In the genomic region with DNA sequence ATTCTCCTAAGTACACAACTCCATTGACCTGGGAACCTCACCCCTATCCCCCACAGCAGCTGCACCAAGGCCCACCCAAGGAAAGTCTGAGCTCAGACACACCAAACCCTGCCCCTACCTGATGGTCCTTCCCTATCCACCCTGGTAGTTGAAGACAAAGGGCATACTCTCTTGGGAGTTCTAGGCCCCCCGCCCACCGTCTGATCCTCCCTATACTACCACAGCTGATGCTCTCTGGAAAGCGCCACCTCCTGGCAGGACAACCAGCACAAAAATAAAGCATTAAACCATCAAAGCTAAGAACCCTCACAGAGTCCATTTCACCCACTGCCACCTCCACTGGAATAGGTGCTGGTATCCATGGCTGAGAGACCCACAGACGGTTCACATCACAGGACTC, we compare ENCODE assay signal across 27 cellular contexts.
DNase-seq lines count a peak whose midpoint lies in the region; ATAC-seq and TF ChIP-seq lines count a peak whose summit lies in the region.
"Had no signal": no experiment of that assay in that cellular context is flagged by ENCODE, and none has a peak within 500 bp of the region (broad histone marks: within the 10 kb centered on the region; RNA-seq: fewer than 3 reads in every experiment).

No MANE protein-coding gene starts in this region.

- H3K27ac Mint-ChIP-seq in WTC11, result peak overlapping the region; percentile 59; the same call in 1 of the 2 replicates
- H3K27ac Mint-ChIP-seq in glutamatergic neuron (ENCODE audit: unreplicated experiment), result peak overlapping the region; percentile 10
- H3K27ac Mint-ChIP-seq: activated naive CD4-positive, alpha-beta T cell treated with anti-CD3 and anti-CD28 coated beads, Interleukin-2, amount 10 ng/mL, durations not matched to agents 7 days and 5 days; stimulated activated naive CD8-positive, alpha-beta T cell treated with anti-CD3 and anti-CD28 coated beads, Interleukin-15, Interleukin-2, amounts not matched to agents 100 ng/mL and 50 ng/mL, for 24 hours had no signal

- CTCF ChIA-PET in HCT116 (lab: Charles Lee) (interaction anchor here (1.0 to 1.4 kb wide), 2 partner anchors 9 to 12 kb away, joined by 3 to 4 read pairs; no protein-coding TSS in a partner anchor), WTC11 (lab: Charles Lee) (interaction anchor here (0.8 to 1.1 kb wide), 4 partner anchors 9 to 520 kb away, joined by 3 to 5 read pairs (median 3); no protein-coding TSS in a partner anchor)

- H3K4me2 ChIP-seq in HCT116 (ENCODE audit: low read length), result no peak overlapping the region

- peaks cover 13% of the 10 kb centered on the region for H3K79me2 ChIP-seq in HCT116 (ENCODE audit: insufficient read depth, low read length)

- POLR2A ChIA-PET in HCT116 (lab: Charles Lee) (no interaction called here), WTC11 (lab: Charles Lee) (no interaction called here)

- RAD21 ChIA-PET in HCT116 (lab: Charles Lee; ENCODE audit: low non-redundant PET in 1 of 2, low total read pairs in 2 of 2, uncharacterized antibody in 2 of 2, unreplicated experiment in 2 of 2), result no interaction called here

- no peak for TF ChIP-seq POLR2A in HCT116 (IDR thresholded peaks at IDR 0.05; ENCODE audit: borderline replicate concordance, extremely low read depth, insufficient read depth, insufficient read length)
- TF ChIP-seq POLR2A in breast epithelium (IDR thresholded peaks at IDR 0.05), result no peak

- H3K36me3 Mint-ChIP-seq in WTC11, result peaks cover 15% of the 10 kb centered on the region
- peaks cover 5% of the 10 kb centered on the region for H3K36me3 Mint-ChIP-seq in glutamatergic neuron (ENCODE audit: unreplicated experiment)

- no TSS peak for BruUV-seq in HCT116 (replicated peaks; lab: Mats Ljungman, UMichigan)

- no peak overlapping the region for H2AFZ ChIP-seq in HCT116 (ENCODE audit: low read depth, low read length, poor library complexity, severe bottlenecking)

- DNase-seq in BE2C (no peak), HCT116 (ENCODE audit: low read depth, low spot score) (no peak), WTC11 (ENCODE audit: low spot score) (peak; percentile 41), glutamatergic neuron (no peak), breast epithelium (ENCODE audit: low spot score in 2 of 2) (no peak), NAMALWA (ENCODE audit: low spot score) (no peak), aorta (no peak)
- no peak for DNase-seq in stimulated activated CD4-positive, alpha-beta T cell treated with anti-CD3 and anti-CD28 coated beads, Interleukin-12 subunit alpha, Interleukin-12 subunit beta, amount 100 ng/mL, for 4 hours
- DNase-seq: ACHN; activated CD4-positive, alpha-beta T cell treated with anti-CD3 and anti-CD28 coated beads, Interleukin-2, amount 50 U/mL, for 48 hours; activated CD8-positive, alpha-beta memory T cell treated with anti-CD3 and anti-CD28 coated beads, Interleukin-2, amount 50 U/mL, for 4 hours; activated naive CD4-positive, alpha-beta T cell treated with anti-CD3 and anti-CD28 coated beads, Interleukin-2, amount 10 ng/mL, durations not matched to agents 7 days and 5 days; adrenal gland; effector CD8-positive, alpha-beta T cell; left ventricle myocardium inferior; NCI-H446 treated with DMSO at 0.1 percent for 48 hours; stimulated activated CD4-positive, alpha-beta T cell treated with anti-CD3 and anti-CD28 coated beads, Interleukin-2, amount 100 ng/mL, for 24 hours; T-helper 1 cell; uterus had no signal

- H3K27ac ChIP-seq in HCT116 (ENCODE audit: low read depth, low read length) (no peak overlapping the region), breast epithelium (no peak overlapping the region), aorta (ENCODE audit: low read depth in 1 of 2, low read length in 2 of 2) (no peak overlapping the region)
- H3K27ac ChIP-seq: adrenal gland, left ventricle myocardium inferior, uterus had no signal

- H3K4me1 ChIP-seq in BE2C (peaks cover 6% of the 10 kb centered on the region), HCT116 (ENCODE audit: control insufficient read depth in 1 of 2, insufficient read depth in 2 of 2, low read length in 2 of 2) (peaks cover 2 to 18% of the 10 kb centered on the region in 2 experiments; a peak in 1 of 4 replicates), breast epithelium (no peaks in the 10 kb centered on the region), aorta (ENCODE audit: control insufficient read depth in 1 of 2, insufficient read depth in 2 of 2, low read length in 2 of 2) (no peaks in the 10 kb centered on the region)
- H3K4me1 ChIP-seq: uterus had no signal

- H3K4me1 Mint-ChIP-seq in WTC11, result peaks cover 34% of the 10 kb centered on the region
- peaks cover 9% of the 10 kb centered on the region for H3K4me1 Mint-ChIP-seq in glutamatergic neuron (ENCODE audit: low read depth, unreplicated experiment)

- peak; percentile 18 for TF ChIP-seq CTCF in BE2C (IDR thresholded peaks at IDR 0.05; ENCODE audit: low read depth, low read length)
- TF ChIP-seq CTCF in HCT116 (IDR thresholded peaks at IDR 0.05 in 2 of 3, conservative IDR thresholded peaks at IDR 0.05 in 1 of 3; ENCODE audit: borderline replicate concordance in 1 of 3, insufficient read depth in 1 of 3, low read depth in 2 of 3, low read length in 2 of 3), result peak in 2 of 3 experiments; percentile 24 to 42; a peak in 3 of 6 replicates
- TF ChIP-seq CTCF in WTC11 (IDR thresholded peaks at IDR 0.05), result no peak
- no peak for TF ChIP-seq CTCF in glutamatergic neuron (IDR thresholded peaks at IDR 0.05; ENCODE audit: partially characterized antibody, unreplicated experiment)
- TF ChIP-seq CTCF in breast epithelium (IDR thresholded peaks at IDR 0.05), result no peak

- no peaks in the 10 kb centered on the region for H3K36me3 ChIP-seq in BE2C
- H3K36me3 ChIP-seq in HCT116 (ENCODE audit: control insufficient read depth in 1 of 2, insufficient read depth in 2 of 2, low read length in 2 of 2), result no peaks in the 10 kb centered on the region
- H3K36me3 ChIP-seq in breast epithelium, result no peaks in the 10 kb centered on the region
- H3K36me3 ChIP-seq in aorta (ENCODE audit: control insufficient read depth in 1 of 2, insufficient read depth in 2 of 2, low read length in 1 of 2), result no peaks in the 10 kb centered on the region
- H3K36me3 ChIP-seq: adrenal gland, neutrophil, thoracic aorta, uterus had no signal

- H3K27me3 Mint-ChIP-seq in WTC11 (ENCODE audit: low read depth) (no peaks in the 10 kb centered on the region; the same call in 1 of the 2 replicates), glutamatergic neuron (ENCODE audit: unreplicated experiment) (peaks cover 2% of the 10 kb centered on the region)
- H3K27me3 Mint-ChIP-seq: activated naive CD4-positive, alpha-beta T cell treated with anti-CD3 and anti-CD28 coated beads, Interleukin-2, amount 10 ng/mL, durations not matched to agents 7 days and 5 days; stimulated activated naive CD8-positive, alpha-beta T cell treated with anti-CD3 and anti-CD28 coated beads, Interleukin-15, Interleukin-2, amounts not matched to agents 100 ng/mL and 50 ng/mL, for 24 hours had no signal

- peaks cover 2% of the 10 kb centered on the region for H3K9me3 Mint-ChIP-seq in WTC11
- peaks cover 3% of the 10 kb centered on the region for H3K9me3 Mint-ChIP-seq in glutamatergic neuron (ENCODE audit: unreplicated experiment)

- intact Hi-C loops in HCT116 (cut with micrococcal nuclease) (no loop called here), breast epithelium (cut with DNase I; ENCODE audit: low total_unique reads) (no loop called here), aorta (cut with DNase I) (no loop called here)

- no peaks in the 10 kb centered on the region for H4K20me1 ChIP-seq in HCT116 (ENCODE audit: insufficient read depth)

- ATAC-seq in HCT116, result 0 out of 2 replicates have a peak, but pooled peaks have one; percentile 17
- peak; percentile 65 for ATAC-seq in WTC11
- ATAC-seq in aorta (ENCODE audit: low FRiP score), result no peak
- ATAC-seq: activated CD4-positive, CD25-positive, alpha-beta regulatory T cell treated with anti-CD3 and anti-CD28 coated beads, Interleukin-2, amount 50 U/mL, for 24 hours; right cardiac atrium had no signal

- 97 to 98% methylated on average over 4 of the region's 4 CpGs for WGBS in aorta, 2 donors

- H3K9me3 ChIP-seq in BE2C (no peaks in the 10 kb centered on the region), HCT116 (ENCODE audit: control insufficient read depth in 1 of 2, insufficient read depth in 1 of 2, low read depth in 1 of 2, low read length in 2 of 2) (no peaks in the 10 kb centered on the region), breast epithelium (peaks cover 0 to 5% of the 10 kb centered on the region in 2 donors), aorta (ENCODE audit: control insufficient read depth, low read length) (no peaks in the 10 kb centered on the region)
- H3K9me3 ChIP-seq: adrenal gland, neutrophil, thoracic aorta had no signal

- H3K4me3 Mint-ChIP-seq in WTC11 (no peak overlapping the region), glutamatergic neuron (ENCODE audit: unreplicated experiment) (no peak overlapping the region)
- H3K4me3 Mint-ChIP-seq: activated naive CD4-positive, alpha-beta T cell treated with anti-CD3 and anti-CD28 coated beads, Interleukin-2, amount 10 ng/mL, durations not matched to agents 7 days and 5 days; activated T-helper 1 cell treated with anti-CD3 and anti-CD28 coated beads, Interleukin-12 subunit alpha, Interleukin-12 subunit beta, Interleukin-2, Interleukin-4 antibody, amounts not matched to agents 30 ng/mL and 10 ng/mL and 1 ng/mL, durations not matched to agents 14 hours and 24 hours and 36 hours; brain; stimulated activated naive CD8-positive, alpha-beta T cell treated with anti-CD3 and anti-CD28 coated beads, Interleukin-15, Interleukin-2, amounts not matched to agents 100 ng/mL and 50 ng/mL, for 24 hours had no signal

- no peaks in the 10 kb centered on the region for H3K27me3 ChIP-seq in BE2C
- H3K27me3 ChIP-seq in HCT116 (ENCODE audit: insufficient read depth, low read length), result no peaks in the 10 kb centered on the region
- no peaks in the 10 kb centered on the region for H3K27me3 ChIP-seq in breast epithelium
- H3K27me3 ChIP-seq in aorta (ENCODE audit: control insufficient read depth in 1 of 2, insufficient read depth in 2 of 2, low read length in 1 of 2), result no peaks in the 10 kb centered on the region
- H3K27me3 ChIP-seq: adrenal gland, neutrophil, uterus had no signal

- no peak overlapping the region for H3K9ac ChIP-seq in HCT116 (ENCODE audit: low read length)

- H3K4me3 ChIP-seq in BE2C (ENCODE audit: low read depth, low read length) (no peak overlapping the region), HCT116 (replicated peaks in 1 of 2; ENCODE audit: low read depth in 1 of 2, low read length in 2 of 2) (no peak overlapping the region), breast epithelium (no peak overlapping the region), aorta (ENCODE audit: low read length in 2 of 2) (no peak overlapping the region)
- H3K4me3 ChIP-seq: adrenal gland, left ventricle myocardium inferior, SK-N-MC, thoracic aorta, uterus had no signal

- no peaks in the 10 kb centered on the region for H3K9me2 ChIP-seq in HCT116 (ENCODE audit: insufficient read depth)

- no peak for TF ChIP-seq RAD21 in HCT116 (IDR thresholded peaks at IDR 0.05; ENCODE audit: low read depth)

TF ChIP-seq in HCT116, 20 proteins besides CTCF, POLR2A, EP300 and RAD21 (continues in another document):
- TF ChIP-seq FOSL1 (IDR thresholded peaks at IDR 0.05; ENCODE audit: low read depth), result no peak
- no peak for TF ChIP-seq SP1 (IDR thresholded peaks at IDR 0.05; ENCODE audit: low read depth)

TF ChIP-seq in WTC11, 78 proteins besides CTCF, POLR2A, EP300 and RAD21 (continues in another document):
- no peak for TF ChIP-seq ZNF317 (CRISPR knock-in tag; IDR thresholded peaks at IDR 0.05; ENCODE audit: borderline replicate concordance, low read depth)

Comparison
In these comparisons a context has a peak if more than half of its experiments do, and no peak if none do; other contexts are left out.
1. CTCF ChIP-seq: peak in BE2C (single experiment) and HCT116 (2 of 3); none in WTC11 (single experiment), glutamatergic neuron (single experiment) and breast epithelium (0 of 3).